ENCODE assay signal across 7 cellular contexts in the genomic region with DNA sequence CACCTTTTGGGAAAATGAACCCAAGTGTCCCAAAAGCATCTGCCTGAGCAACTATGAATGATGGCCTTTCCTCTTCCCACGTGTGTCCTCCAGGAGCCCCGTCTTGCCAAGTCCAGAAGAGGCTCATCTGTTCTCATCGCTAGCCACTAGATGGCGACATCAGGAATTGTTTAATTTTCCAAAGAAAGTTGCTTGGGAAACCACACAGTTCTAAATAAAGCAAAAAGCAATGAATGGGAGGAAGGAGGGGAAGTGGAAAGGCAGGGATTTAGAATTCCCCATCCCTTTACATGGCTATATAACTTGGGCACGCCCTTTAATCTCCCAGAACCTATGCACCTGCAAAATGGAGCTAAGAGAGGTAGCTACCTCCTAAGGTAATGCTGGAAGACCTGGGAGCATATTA. TPM values are rescaled to one million over a fixed set of nuclear protein-coding genes. Genes with fewer than 3 reads are reported as not detected.
DNase-seq lines count a peak whose midpoint lies in the region; ATAC-seq and TF ChIP-seq lines count a peak whose summit lies in the region.

No MANE protein-coding gene starts in this region.

- CTCF ChIA-PET in OCI-LY7 (lab: Charles Lee; ENCODE audit: unreplicated experiment), result interaction anchor here (0.7 to 1.1 kb wide), 2 partner anchors 21 to 340 kb away, joined by 3 to 4 read pairs; no protein-coding TSS in a partner anchor

- H3K4me3 Mint-ChIP-seq in HFFc6 (no peak overlapping the region), type B pancreatic cell (peak overlapping the region; percentile 41)

- H3K9me3 ChIP-seq in DND-41 (ENCODE audit: insufficient read depth, low read length, severe bottlenecking), result no peaks in the 10 kb centered on the region
- H3K9me3 ChIP-seq in OCI-LY7 (ENCODE audit: low read length), result no peaks in the 10 kb centered on the region

- H3K9me2 ChIP-seq in OCI-LY7 (ENCODE audit: insufficient read depth, low read length), result no peaks in the 10 kb centered on the region

- TF ChIP-seq CTCF in DND-41 (IDR thresholded peaks at IDR 0.05; ENCODE audit: borderline replicate concordance, extremely low read depth, low read length, poor library complexity, severe bottlenecking) (peak; percentile 89), HFFc6 (IDR thresholded peaks at IDR 0.05) (peak; percentile 91), OCI-LY7 (conservative IDR thresholded peaks at IDR 0.05; ENCODE audit: low read length) (peak; percentile 86), cardiac fibroblast (IDR thresholded peaks at IDR 0.05; ENCODE audit: low read depth, low read length) (peak; percentile 75), type B pancreatic cell (conservative IDR thresholded peaks at IDR 0.05) (peak; percentile 86)

- no peaks in the 10 kb centered on the region for H3K36me3 Mint-ChIP-seq in HFFc6 (ENCODE audit: low read depth)
- H3K36me3 Mint-ChIP-seq in type B pancreatic cell, result no peaks in the 10 kb centered on the region

- H3K9ac ChIP-seq in DND-41 (ENCODE audit: low read depth, low read length), result no peak overlapping the region

- H3K36me3 ChIP-seq in DND-41 (ENCODE audit: insufficient read depth, low read length) (no peaks in the 10 kb centered on the region), OCI-LY7 (ENCODE audit: insufficient read depth, low read length) (no peaks in the 10 kb centered on the region)

- H2AFZ ChIP-seq in DND-41 (ENCODE audit: low read depth, low read length) (no peak overlapping the region), OCI-LY7 (ENCODE audit: low read length) (no peak overlapping the region)

- no TSS peak for BruUV-seq in OCI-LY7 (replicated peaks; lab: Mats Ljungman, UMichigan)

- H3K4me2 ChIP-seq in DND-41 (ENCODE audit: insufficient read depth, low read length) (no peak overlapping the region), OCI-LY7 (ENCODE audit: low read length) (no peak overlapping the region)

- peak; percentile 78 for ATAC-seq in DND-41 (ENCODE audit: insufficient read depth, low read depth)
- ATAC-seq in left colon, result peak; percentile 66
- no peak for ATAC-seq in HG02938 (IDR thresholded peaks at IDR 0.05; ENCODE audit: unreplicated experiment)

- peaks cover 46% of the 10 kb centered on the region for H3K27me3 Mint-ChIP-seq in HFFc6 (ENCODE audit: insufficient read depth)
- H3K27me3 Mint-ChIP-seq in type B pancreatic cell, result peaks cover 15% of the 10 kb centered on the region

- peak overlapping the region; percentile 60 for H3K27ac Mint-ChIP-seq in HFFc6
- H3K27ac Mint-ChIP-seq in type B pancreatic cell, result peak overlapping the region; percentile 71

- DNase-seq in DND-41 (peak; percentile 53), HFFc6 (peak; percentile 85), OCI-LY7 (ENCODE audit: low spot score) (peak; percentile 49), cardiac fibroblast (ENCODE audit: low read depth in 2 of 2) (peak; percentile 90 to 92), left colon (peak in 1 of 2 donors; percentile 40), type B pancreatic cell (ENCODE audit: extremely low spot score, unreplicated experiment) (no peak)

- H3K27me3 ChIP-seq in DND-41 (ENCODE audit: insufficient read depth, low read length, poor library complexity), result peaks cover 30% of the 10 kb centered on the region

- H3K4me3 ChIP-seq in DND-41 (ENCODE audit: low read depth in 1 of 2, low read length in 2 of 2) (no peak overlapping the region), OCI-LY7 (ENCODE audit: low read depth, low read length, poor library complexity, severe bottlenecking) (no peak overlapping the region), cardiac fibroblast (replicated peaks in 1 of 2; ENCODE audit: low read depth in 2 of 2, low read length in 2 of 2) (no peak overlapping the region)

- POLR2A ChIA-PET in OCI-LY7 (lab: Charles Lee), result no interaction called here

- H3K79me2 ChIP-seq in DND-41 (ENCODE audit: insufficient read depth, low read length) (no peaks in the 10 kb centered on the region), OCI-LY7 (ENCODE audit: insufficient read depth, low read depth, low read length) (no peaks in the 10 kb centered on the region)

- intact Hi-C loops in OCI-LY7 (cut with micrococcal nuclease; ENCODE audit: unreplicated experiment) (no loop called here), left colon (cut with DNase I, micrococcal nuclease) (no loop called here)

- no peaks in the 10 kb centered on the region for H3K4me1 ChIP-seq in DND-41 (ENCODE audit: insufficient read depth, low read length)
- no peaks in the 10 kb centered on the region for H3K4me1 ChIP-seq in OCI-LY7 (ENCODE audit: insufficient read depth, low read length, poor library complexity, severe bottlenecking)

- H3K9me3 Mint-ChIP-seq in HFFc6 (no peaks in the 10 kb centered on the region), type B pancreatic cell (no peaks in the 10 kb centered on the region)

- H3K27ac ChIP-seq in DND-41 (ENCODE audit: low read length), result no peak overlapping the region
- no peak overlapping the region for H3K27ac ChIP-seq in OCI-LY7 (ENCODE audit: low read depth, low read length, poor library complexity, severe bottlenecking)

- H3K4me1 Mint-ChIP-seq in HFFc6 (ENCODE audit: low read depth) (peaks cover 28% of the 10 kb centered on the region), type B pancreatic cell (ENCODE audit: unreplicated experiment) (peaks cover 30% of the 10 kb centered on the region)

- H4K20me1 ChIP-seq in DND-41 (ENCODE audit: insufficient read depth, low read length) (no peaks in the 10 kb centered on the region; the same call in 1 of the 2 replicates), OCI-LY7 (ENCODE audit: insufficient read depth, low read length) (no peaks in the 10 kb centered on the region)

RNA-seq across cellular contexts. Expression of gene CDH5, which starts 9.0 kb away (rescaled TPM):
- not detected for total RNA-seq in HFFc6 (2021; fragmentation: NEBNext Ultra II Directional; extraction: Animal tissue kit (Norgen Biotek cat#: 25700))
- total RNA-seq in OCI-LY7 (2014; rRNA removed; shearing (Covaris generic)), result not detected in 2 replicates
- total RNA-seq in OCI-LY7 (2022) (0.09 TPM in 1 of 2 replicates, not detected in the other), left colon (1 to 10 TPM; 7.7 to 9.9 TPM), type B pancreatic cell (ENCODE audit: low replicate concordance) (0.40 and 0.46 TPM in 2 replicates)
